Comparison of ENCODE assay signal across 35 cellular contexts in genomic region chr6:81781624-81782023, GRCh38.
"Had no signal": no experiment of that assay in that cellular context is flagged by ENCODE, and none has a peak within 500 bp of the region (broad histone marks: within the 10 kb centered on the region; RNA-seq: fewer than 3 reads in every experiment).

No MANE protein-coding gene starts in this region.

- H3K36me3 ChIP-seq: MG63 had no signal

- H3K4me3 ChIP-seq: MG63 had no signal

- H3K27ac ChIP-seq: KMS-11 had no signal

- DNase-seq: Karpas-422, Kasumi-1, KG1, MG63, MM.1S, MV-4-11, NCI-H1048, NCI-H1092, NCI-H1092 treated with DMSO at 0.1 percent for 48 hours, NCI-H1105, NCI-H1105 treated with DMSO at 0.1 percent for 48 hours, NCI-H1417, NCI-H1417 treated with DMSO at 0.1 percent for 48 hours, NCI-H1436, NCI-H1436 treated with DMSO at 0.1 percent for 48 hours, NCI-H146, NCI-H1694, NCI-H1694 treated with DMSO at 0.1 percent for 48 hours, NCI-H187, NCI-H187 treated with DMSO at 0.1 percent for 48 hours, NCI-H1930, NCI-H2029, NCI-H2029 treated with DMSO at 0.1 percent for 48 hours, NCI-H2081, NCI-H2081 treated with DMSO at 0.1 percent for 48 hours, NCI-H2107, NCI-H2171, NCI-H2171 treated with DMSO at 0.1 percent for 48 hours, NCI-H2227 treated with DMSO at 0.1 percent for 48 hours, NCI-H226, NCI-H345, NCI-H446, NCI-H446 treated with DMSO at 0.1 percent for 48 hours, NCI-H510A had no signal

- H3K9me3 ChIP-seq: MG63 had no signal

- H3K4me2 ChIP-seq: KMS-11 had no signal

- H3K27me3 ChIP-seq: MG63 had no signal
